21 cellular contexts compared by ENCODE assay signal in genomic region chr12:110549716-110550115, GRCh38. TPM values are rescaled to one million over a fixed set of nuclear protein-coding genes. Genes with fewer than 3 reads are reported as not detected.
DNase-seq lines count a peak whose midpoint lies in the region; ATAC-seq lines count a peak whose summit lies in the region.
"Had no signal": no experiment of that assay in that cellular context is flagged by ENCODE, and none has a peak within 500 bp of the region (broad histone marks: within the 10 kb centered on the region; RNA-seq: fewer than 3 reads in every experiment).

No MANE protein-coding gene starts in this region.

- peaks cover 6% of the 10 kb centered on the region for H3K36me3 Mint-ChIP-seq in activated naive CD8-positive, alpha-beta T cell
- H3K36me3 Mint-ChIP-seq in activated naive CD8-positive, alpha-beta T cell treated with anti-CD3 and anti-CD28 coated beads for 36 hours: peaks cover 21% of the 10 kb centered on the region
- H3K36me3 Mint-ChIP-seq in activated naive CD8-positive, alpha-beta T cell treated with anti-CD3 and anti-CD28 coated beads, Interleukin-2, amount 50 U/mL, for 24 hours (ENCODE audit: low read depth): peaks cover 43% of the 10 kb centered on the region
- peaks cover 29 to 44% of the 10 kb centered on the region in 2 donors for H3K36me3 Mint-ChIP-seq in stimulated activated naive B cell treated with anti-CD40 and anti-IgM and Interleukin-4, amounts not matched to agents 10 μg/mL and 1 μg/mL and 100 μg/mL, for 72 hours

- H3K27ac Mint-ChIP-seq in activated naive CD8-positive, alpha-beta T cell: peak overlapping the region; percentile 8
- no peak overlapping the region for H3K27ac Mint-ChIP-seq in activated naive CD8-positive, alpha-beta T cell treated with anti-CD3 and anti-CD28 coated beads for 36 hours
- peak overlapping the region; percentile 52 for H3K27ac Mint-ChIP-seq in activated naive CD8-positive, alpha-beta T cell treated with anti-CD3 and anti-CD28 coated beads, Interleukin-2, amount 50 U/mL, for 24 hours
- peak overlapping the region; percentile 47 for H3K27ac Mint-ChIP-seq in stimulated activated naive B cell treated with anti-CD40 and anti-IgM and Interleukin-4, amounts not matched to agents 10 μg/mL and 1 μg/mL and 100 μg/mL, for 72 hours

- H3K27me3 Mint-ChIP-seq in activated naive CD8-positive, alpha-beta T cell: no peaks in the 10 kb centered on the region
- no peaks in the 10 kb centered on the region for H3K27me3 Mint-ChIP-seq in activated naive CD8-positive, alpha-beta T cell treated with anti-CD3 and anti-CD28 coated beads for 36 hours
- H3K27me3 Mint-ChIP-seq in activated naive CD8-positive, alpha-beta T cell treated with anti-CD3 and anti-CD28 coated beads, Interleukin-2, amount 50 U/mL, for 24 hours: no peaks in the 10 kb centered on the region
- H3K27me3 Mint-ChIP-seq in stimulated activated naive B cell treated with anti-CD40 and anti-IgM and Interleukin-4, amounts not matched to agents 10 μg/mL and 1 μg/mL and 100 μg/mL, for 72 hours: no peaks in the 10 kb centered on the region

- H3K36me3 ChIP-seq in H7 (replicated peaks; ENCODE audit: control insufficient read depth, insufficient read depth, low read length): peaks cover 6% of the 10 kb centered on the region; the same call in 1 of the 2 replicates
- H3K36me3 ChIP-seq: tibial nerve had no signal

- DNase-seq in activated naive CD8-positive, alpha-beta T cell treated with anti-CD3 and anti-CD28 coated beads for 36 hours: no peak
- no peak for DNase-seq in activated naive CD8-positive, alpha-beta T cell treated with anti-CD3 and anti-CD28 coated beads, Interleukin-2, amount 50 U/mL, for 24 hours
- DNase-seq in medulla oblongata (ENCODE audit: extremely low spot score) (peak; percentile 34), H7 (no peak), NCI-H187 treated with DMSO at 0.1 percent for 48 hours (lab: John Stamatoyannopoulos, UW) (no peak)
- no peak for DNase-seq in stimulated activated naive B cell treated with anti-CD40 and anti-IgM and Interleukin-4, amounts not matched to agents 10 μg/mL and 1 μg/mL and 100 μg/mL, for 72 hours
- DNase-seq: ACHN; activated CD4-positive, alpha-beta T cell treated with anti-CD3 and anti-CD28 coated beads for 1 hour; DMS153; foreskin fibroblast; left cardiac atrium; NCI-H1417; NCI-H2171 treated with DMSO at 0.1 percent for 48 hours; NCI-H748 treated with DMSO at 0.1 percent for 48 hours; PC-3; spleen; T1000 had no signal

- no peak overlapping the region for H3K4me3 ChIP-seq in H7 (ENCODE audit: insufficient read depth, low read depth, low read length)
- H3K4me3 ChIP-seq: spleen, tibial nerve had no signal

- H3K9me3 Mint-ChIP-seq in activated naive CD8-positive, alpha-beta T cell (ENCODE audit: low read depth): no peaks in the 10 kb centered on the region
- H3K9me3 Mint-ChIP-seq in activated naive CD8-positive, alpha-beta T cell treated with anti-CD3 and anti-CD28 coated beads for 36 hours: no peaks in the 10 kb centered on the region
- H3K9me3 Mint-ChIP-seq in activated naive CD8-positive, alpha-beta T cell treated with anti-CD3 and anti-CD28 coated beads, Interleukin-2, amount 50 U/mL, for 24 hours: no peaks in the 10 kb centered on the region
- no peaks in the 10 kb centered on the region for H3K9me3 Mint-ChIP-seq in stimulated activated naive B cell treated with anti-CD40 and anti-IgM and Interleukin-4, amounts not matched to agents 10 μg/mL and 1 μg/mL and 100 μg/mL, for 72 hours

- ATAC-seq in activated naive CD8-positive, alpha-beta T cell treated with anti-CD3 and anti-CD28 coated beads, Interleukin-2, amount 50 U/mL, for 24 hours: no peak
- no peak for ATAC-seq in stimulated activated naive B cell treated with anti-CD40 and anti-IgM and Interleukin-4, amounts not matched to agents 10 μg/mL and 1 μg/mL and 100 μg/mL, for 72 hours (replicated peaks)
- ATAC-seq in GM18907 (IDR thresholded peaks at IDR 0.05; ENCODE audit: unreplicated experiment): no peak
- ATAC-seq: PC-3 had no signal

- H3K27me3 ChIP-seq in H7 (ENCODE audit: control insufficient read depth, insufficient read depth, low read length): no peaks in the 10 kb centered on the region
- H3K27me3 ChIP-seq: spleen, tibial nerve had no signal

- no peak overlapping the region for H3K4me3 Mint-ChIP-seq in activated naive CD8-positive, alpha-beta T cell
- no peak overlapping the region for H3K4me3 Mint-ChIP-seq in activated naive CD8-positive, alpha-beta T cell treated with anti-CD3 and anti-CD28 coated beads for 36 hours
- no peak overlapping the region for H3K4me3 Mint-ChIP-seq in activated naive CD8-positive, alpha-beta T cell treated with anti-CD3 and anti-CD28 coated beads, Interleukin-2, amount 50 U/mL, for 24 hours
- no peak overlapping the region for H3K4me3 Mint-ChIP-seq in stimulated activated naive B cell treated with anti-CD40 and anti-IgM and Interleukin-4, amounts not matched to agents 10 μg/mL and 1 μg/mL and 100 μg/mL, for 72 hours
- H3K4me3 Mint-ChIP-seq: CD14-positive monocyte had no signal

- H3K4me1 Mint-ChIP-seq in activated naive CD8-positive, alpha-beta T cell (ENCODE audit: low read depth): peaks cover 46% of the 10 kb centered on the region
- H3K4me1 Mint-ChIP-seq in activated naive CD8-positive, alpha-beta T cell treated with anti-CD3 and anti-CD28 coated beads for 36 hours: peaks cover 42% of the 10 kb centered on the region
- H3K4me1 Mint-ChIP-seq in activated naive CD8-positive, alpha-beta T cell treated with anti-CD3 and anti-CD28 coated beads, Interleukin-2, amount 50 U/mL, for 24 hours: peaks cover 42% of the 10 kb centered on the region
- peaks cover 24 to 61% of the 10 kb centered on the region in 2 donors for H3K4me1 Mint-ChIP-seq in stimulated activated naive B cell treated with anti-CD40 and anti-IgM and Interleukin-4, amounts not matched to agents 10 μg/mL and 1 μg/mL and 100 μg/mL, for 72 hours

RNA-seq across cellular contexts. Expression of gene PPTC7, which starts 33.4 kb away (rescaled TPM):
- 10 to 100 TPM; 46.2 to 48.3 TPM for total RNA-seq in activated naive CD8-positive, alpha-beta T cell treated with anti-CD3 and anti-CD28 coated beads for 36 hours
- 4.6 and 7.4 TPM in 2 replicates for total RNA-seq in H7 (2014; rRNA removed; shearing (Covaris generic))

RNA-seq across cellular contexts. Expression of gene RAD9B, which starts 47.6 kb away (rescaled TPM):
- total RNA-seq in activated naive CD8-positive, alpha-beta T cell treated with anti-CD3 and anti-CD28 coated beads for 36 hours: 1 to 10 TPM; 2.8 to 3.2 TPM
- not detected in 2 replicates for total RNA-seq in H7 (2014; rRNA removed; shearing (Covaris generic))

RNA-seq across cellular contexts. Expression of gene VPS29, which starts 47.8 kb away (rescaled TPM):
- total RNA-seq in activated naive CD8-positive, alpha-beta T cell treated with anti-CD3 and anti-CD28 coated beads for 36 hours: 10 to 100 TPM; 84.5 to 91.2 TPM
- total RNA-seq in H7 (2014; rRNA removed; shearing (Covaris generic)): 43.3 and 58.1 TPM in 2 replicates
